ENCODE assay signal across 25 cellular contexts in the genomic region with DNA sequence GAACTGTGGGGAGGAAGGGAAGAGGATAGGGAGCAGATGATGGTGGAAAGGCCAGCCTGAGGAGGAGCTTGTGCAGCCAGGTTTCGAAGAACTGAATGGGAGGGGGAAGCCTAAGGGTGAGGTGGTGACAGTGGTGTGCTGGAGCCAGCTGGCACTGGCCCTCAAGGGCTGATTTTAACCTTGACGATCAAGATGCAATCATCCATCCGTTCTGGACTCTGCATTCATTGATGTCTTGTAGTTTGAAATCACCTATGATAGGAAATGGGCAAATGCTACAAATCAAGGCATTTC. TPM values are rescaled to one million over a fixed set of nuclear protein-coding genes. Genes with fewer than 3 reads are reported as not detected.
DNase-seq lines count a peak whose midpoint lies in the region; ATAC-seq and TF ChIP-seq lines count a peak whose summit lies in the region.
"Had no signal": no experiment of that assay in that cellular context is flagged by ENCODE, and none has a peak within 500 bp of the region (broad histone marks: within the 10 kb centered on the region; RNA-seq: fewer than 3 reads in every experiment).

No MANE protein-coding gene starts in this region.

- no peaks in the 10 kb centered on the region for H3K9me3 Mint-ChIP-seq in natural killer cell treated with Interleukin-12 subunit alpha and Interleukin-12 subunit beta and Interleukin-15 and Interleukin-18, amount 100 ng/mL, for 72 hours
- H3K9me3 Mint-ChIP-seq in natural killer cell (no peaks in the 10 kb centered on the region), memory B cell (no peaks in the 10 kb centered on the region)
- H3K9me3 Mint-ChIP-seq in stimulated activated effector memory CD8-positive, alpha-beta T cell treated with anti-CD3 and anti-CD28 coated beads, Interleukin-12 subunit alpha, Interleukin-12 subunit beta, amount 100 ng/mL, for 72 hours, result no peaks in the 10 kb centered on the region
- H3K9me3 Mint-ChIP-seq in stimulated activated naive B cell treated with anti-CD40 and anti-IgM and Interleukin-4, amounts not matched to agents 10 μg/mL and 1 μg/mL and 100 μg/mL, for 72 hours, result no peaks in the 10 kb centered on the region
- H3K9me3 Mint-ChIP-seq: CD8-positive, alpha-beta memory T cell had no signal

- no peak overlapping the region for H3K27ac Mint-ChIP-seq in natural killer cell treated with Interleukin-12 subunit alpha and Interleukin-12 subunit beta and Interleukin-15 and Interleukin-18, amount 100 ng/mL, for 72 hours
- H3K27ac Mint-ChIP-seq in natural killer cell (no peak overlapping the region), T-helper 17 cell (peak overlapping the region; percentile 16), memory B cell (peak overlapping the region; percentile 2)
- no peak overlapping the region for H3K27ac Mint-ChIP-seq in stimulated activated effector memory CD8-positive, alpha-beta T cell treated with anti-CD3 and anti-CD28 coated beads, Interleukin-12 subunit alpha, Interleukin-12 subunit beta, amount 100 ng/mL, for 72 hours
- no peak overlapping the region for H3K27ac Mint-ChIP-seq in stimulated activated naive B cell treated with anti-CD40 and anti-IgM and Interleukin-4, amounts not matched to agents 10 μg/mL and 1 μg/mL and 100 μg/mL, for 72 hours

- H3K4me3 Mint-ChIP-seq in natural killer cell treated with Interleukin-12 subunit alpha and Interleukin-12 subunit beta and Interleukin-15 and Interleukin-18, amount 100 ng/mL, for 72 hours, result peak overlapping the region; percentile 54
- H3K4me3 Mint-ChIP-seq in natural killer cell, result no peak overlapping the region
- no peak overlapping the region for H3K4me3 Mint-ChIP-seq in T-helper 17 cell
- no peak overlapping the region for H3K4me3 Mint-ChIP-seq in memory B cell
- H3K4me3 Mint-ChIP-seq in stimulated activated effector memory CD8-positive, alpha-beta T cell treated with anti-CD3 and anti-CD28 coated beads, Interleukin-12 subunit alpha, Interleukin-12 subunit beta, amount 100 ng/mL, for 72 hours, result peak overlapping the region; percentile 9
- no peak overlapping the region for H3K4me3 Mint-ChIP-seq in stimulated activated naive B cell treated with anti-CD40 and anti-IgM and Interleukin-4, amounts not matched to agents 10 μg/mL and 1 μg/mL and 100 μg/mL, for 72 hours

- H3K27me3 Mint-ChIP-seq in natural killer cell treated with Interleukin-12 subunit alpha and Interleukin-12 subunit beta and Interleukin-15 and Interleukin-18, amount 100 ng/mL, for 72 hours, result peaks cover 8 to 21% of the 10 kb centered on the region in 2 donors
- peaks cover 0 to 13% of the 10 kb centered on the region in 2 donors for H3K27me3 Mint-ChIP-seq in natural killer cell (ENCODE audit: low read depth in 2 of 2)
- H3K27me3 Mint-ChIP-seq in T-helper 17 cell, result no peaks in the 10 kb centered on the region
- peaks cover 4% of the 10 kb centered on the region for H3K27me3 Mint-ChIP-seq in memory B cell
- H3K27me3 Mint-ChIP-seq in stimulated activated naive B cell treated with anti-CD40 and anti-IgM and Interleukin-4, amounts not matched to agents 10 μg/mL and 1 μg/mL and 100 μg/mL, for 72 hours, result peaks cover 0 to 11% of the 10 kb centered on the region in 2 donors

- intact Hi-C loops in natural killer cell (cut with micrococcal nuclease), result no loop called here

- H3K9me3 ChIP-seq in T-helper 17 cell (ENCODE audit: control insufficient read depth, low read length, poor library complexity, severe bottlenecking), result no peaks in the 10 kb centered on the region
- H3K9me3 ChIP-seq: SJCRH30 had no signal

- DNase-seq in natural killer cell treated with Interleukin-12 subunit alpha and Interleukin-12 subunit beta and Interleukin-15 and Interleukin-18, amount 100 ng/mL, for 72 hours (ENCODE audit: low spot score), result no peak
- DNase-seq in natural killer cell (no peak), T-helper 17 cell (no peak), memory B cell (ENCODE audit: low spot score in 2 of 2) (no peak)
- DNase-seq in stimulated activated effector memory CD8-positive, alpha-beta T cell treated with anti-CD3 and anti-CD28 coated beads, Interleukin-12 subunit alpha, Interleukin-12 subunit beta, amount 100 ng/mL, for 72 hours (ENCODE audit: low spot score in 2 of 2), result no peak
- DNase-seq in stimulated activated naive B cell treated with anti-CD40 and anti-IgM and Interleukin-4, amounts not matched to agents 10 μg/mL and 1 μg/mL and 100 μg/mL, for 72 hours, result no peak
- no peak for DNase-seq in activated CD4-positive, alpha-beta T cell treated with anti-CD3 and anti-CD28 coated beads for 4 hours
- DNase-seq in activated CD4-positive, CD25-positive, alpha-beta regulatory T cell treated with anti-CD3 and anti-CD28 coated beads, Interleukin-2, amount 50 U/mL, for 72 hours, result no peak
- DNase-seq: CD8-positive, alpha-beta memory T cell; DMS 273 treated with DMSO at 0.1 percent for 48 hours; DMS79; EL; GDM1; KBM-7; NCI-H1105 treated with DMSO at 0.1 percent for 48 hours; NCI-H1930; NCI-H2107; NCI-H446; NCI-H524 treated with DMSO at 0.1 percent for 48 hours; NK-92 treated with Interleukin-12 subunit alpha and Interleukin-12 subunit beta, amount 100 ng/mL, for 24 hours; PC-3; SJCRH30 had no signal

- H3K4me1 Mint-ChIP-seq in natural killer cell treated with Interleukin-12 subunit alpha and Interleukin-12 subunit beta and Interleukin-15 and Interleukin-18, amount 100 ng/mL, for 72 hours (ENCODE audit: low read depth in 2 of 2), result peaks cover 30 to 36% of the 10 kb centered on the region in 2 donors
- H3K4me1 Mint-ChIP-seq in natural killer cell (peaks cover 24 to 30% of the 10 kb centered on the region in 2 donors), T-helper 17 cell (peaks cover 22% of the 10 kb centered on the region), memory B cell (peaks cover 19% of the 10 kb centered on the region)
- H3K4me1 Mint-ChIP-seq in stimulated activated effector memory CD8-positive, alpha-beta T cell treated with anti-CD3 and anti-CD28 coated beads, Interleukin-12 subunit alpha, Interleukin-12 subunit beta, amount 100 ng/mL, for 72 hours, result peaks cover 46% of the 10 kb centered on the region
- peaks cover 28 to 30% of the 10 kb centered on the region in 2 donors for H3K4me1 Mint-ChIP-seq in stimulated activated naive B cell treated with anti-CD40 and anti-IgM and Interleukin-4, amounts not matched to agents 10 μg/mL and 1 μg/mL and 100 μg/mL, for 72 hours

- TF ChIP-seq CTCF in natural killer cell (IDR thresholded peaks at IDR 0.05), result no peak

- peaks cover 2% of the 10 kb centered on the region for H3K36me3 Mint-ChIP-seq in natural killer cell treated with Interleukin-12 subunit alpha and Interleukin-12 subunit beta and Interleukin-15 and Interleukin-18, amount 100 ng/mL, for 72 hours
- H3K36me3 Mint-ChIP-seq in natural killer cell (no peaks in the 10 kb centered on the region), T-helper 17 cell (ENCODE audit: low read depth) (no peaks in the 10 kb centered on the region), memory B cell (no peaks in the 10 kb centered on the region)
- peaks cover 6% of the 10 kb centered on the region for H3K36me3 Mint-ChIP-seq in stimulated activated effector memory CD8-positive, alpha-beta T cell treated with anti-CD3 and anti-CD28 coated beads, Interleukin-12 subunit alpha, Interleukin-12 subunit beta, amount 100 ng/mL, for 72 hours
- no peaks in the 10 kb centered on the region for H3K36me3 Mint-ChIP-seq in stimulated activated naive B cell treated with anti-CD40 and anti-IgM and Interleukin-4, amounts not matched to agents 10 μg/mL and 1 μg/mL and 100 μg/mL, for 72 hours

- no peak for ATAC-seq in natural killer cell treated with Interleukin-12 subunit alpha and Interleukin-12 subunit beta and Interleukin-15 and Interleukin-18, amount 100 ng/mL, for 72 hours
- no peak for ATAC-seq in natural killer cell
- no peak for ATAC-seq in T-helper 17 cell
- no peak for ATAC-seq in memory B cell (ENCODE audit: low read depth)
- ATAC-seq in stimulated activated effector memory CD8-positive, alpha-beta T cell treated with anti-CD3 and anti-CD28 coated beads, Interleukin-12 subunit alpha, Interleukin-12 subunit beta, amount 100 ng/mL, for 72 hours, result no peak
- no peak for ATAC-seq in stimulated activated naive B cell treated with anti-CD40 and anti-IgM and Interleukin-4, amounts not matched to agents 10 μg/mL and 1 μg/mL and 100 μg/mL, for 72 hours (replicated peaks)
- ATAC-seq: PC-3 had no signal

RNA-seq across cellular contexts. Expression of gene ATG101, which starts 2.8 kb away (rescaled TPM):
- total RNA-seq in natural killer cell treated with Interleukin-12 subunit alpha and Interleukin-12 subunit beta and Interleukin-15 and Interleukin-18, amount 100 ng/mL, for 72 hours, result 10 to 100 TPM; 43.1 to 55.1 TPM
- 10 to 100 TPM; 18.6 to 32.8 (median 23.3) TPM for total RNA-seq in natural killer cell
- 10 to 100 TPM; 22.0 to 30.2 TPM for total RNA-seq in T-helper 17 cell

RNA-seq across cellular contexts. Expression of gene SMIM41, which starts 12.5 kb away (rescaled TPM):
- total RNA-seq in natural killer cell treated with Interleukin-12 subunit alpha and Interleukin-12 subunit beta and Interleukin-15 and Interleukin-18, amount 100 ng/mL, for 72 hours, result not detected
- total RNA-seq in natural killer cell (not detected), T-helper 17 cell (not detected)
- total RNA-seq: A172; CD8-positive, alpha-beta memory T cell; LHCN-M2; MCF 10A; PC-3; SJCRH30 had no signal

RNA-seq across cellular contexts. Expression of gene NR4A1, which starts 15.8 kb away (rescaled TPM):
- 1 to 10 TPM; 3.0 to 4.0 TPM for total RNA-seq in natural killer cell treated with Interleukin-12 subunit alpha and Interleukin-12 subunit beta and Interleukin-15 and Interleukin-18, amount 100 ng/mL, for 72 hours
- 100 to 1,000 TPM in 1 of 3 donors, 10 to 100 TPM in 2; 72.5 to 177 (median 96.7) TPM for total RNA-seq in natural killer cell
- total RNA-seq in T-helper 17 cell, result 100 to 1,000 TPM in 1 of 2 donors, 10 to 100 TPM in 1; 79.2 to 133 TPM

Comparison
In these comparisons a context has a peak if more than half of its experiments do, and no peak if none do; other contexts are left out.
1. H3K4me3 Mint-ChIP-seq: peak in natural killer cell treated with Interleukin-12 subunit alpha and Interleukin-12 subunit beta and Interleukin-15 and Interleukin-18, amount 100 ng/mL, for 72 hours (single experiment) and stimulated activated effector memory CD8-positive, alpha-beta T cell treated with anti-CD3 and anti-CD28 coated beads, Interleukin-12 subunit alpha, Interleukin-12 subunit beta, amount 100 ng/mL, for 72 hours (single experiment); none in natural killer cell (single experiment), T-helper 17 cell (single experiment), memory B cell (single experiment) and stimulated activated naive B cell treated with anti-CD40 and anti-IgM and Interleukin-4, amounts not matched to agents 10 μg/mL and 1 μg/mL and 100 μg/mL, for 72 hours (0 of 2).
2. RNA of gene NR4A1, which starts 15.8 kb away (total RNA-seq): 79.2 to 133 TPM in T-helper 17 cell and 72.5 to 177 TPM in natural killer cell; 3.0 to 4.0 TPM in natural killer cell treated with Interleukin-12 subunit alpha and Interleukin-12 subunit beta and Interleukin-15 and Interleukin-18, amount 100 ng/mL, for 72 hours; every median in the first group is over 10 times any median in the second.
3. H3K27ac Mint-ChIP-seq: peak in T-helper 17 cell (single experiment) and memory B cell (single experiment); none in natural killer cell treated with Interleukin-12 subunit alpha and Interleukin-12 subunit beta and Interleukin-15 and Interleukin-18, amount 100 ng/mL, for 72 hours (0 of 2), natural killer cell (0 of 2), stimulated activated effector memory CD8-positive, alpha-beta T cell treated with anti-CD3 and anti-CD28 coated beads, Interleukin-12 subunit alpha, Interleukin-12 subunit beta, amount 100 ng/mL, for 72 hours (single experiment) and stimulated activated naive B cell treated with anti-CD40 and anti-IgM and Interleukin-4, amounts not matched to agents 10 μg/mL and 1 μg/mL and 100 μg/mL, for 72 hours (single experiment).